In genomic region chr17:77765292-77765691, GRCh38 we compare ENCODE assay signal across 25 cellular contexts.
"Had no signal": no experiment of that assay in that cellular context is flagged by ENCODE, and none has a peak within 500 bp of the region (broad histone marks: within the 10 kb centered on the region; RNA-seq: fewer than 3 reads in every experiment).

No MANE protein-coding gene starts in this region.

- H2AFZ ChIP-seq: hepatocyte had no signal

- H3K27ac ChIP-seq: colonic mucosa, epithelial cell of prostate, esophagus squamous epithelium, gastrocnemius medialis, heart left ventricle, hepatocyte, left lung, lower lobe of right lung had no signal

- H3K4me3 ChIP-seq: colonic mucosa, esophagus squamous epithelium, gastrocnemius medialis, heart left ventricle, hepatocyte, left lung, lower lobe of right lung, mucosa of descending colon had no signal

- FAIRE-seq: endometrium, kidney had no signal

- H3K27me3 ChIP-seq: colonic mucosa, gastrocnemius medialis, heart left ventricle had no signal

- H3K79me2 ChIP-seq: hepatocyte had no signal

- DNase-seq: cerebellar nuclear complex; colonic mucosa; cortex of kidney; effector CD8-positive, alpha-beta T cell; effector memory CD8-positive, alpha-beta T cell; endodermal cell; erythroblast; esophagus squamous epithelium; foreskin fibroblast; foreskin melanocyte; gastrocnemius medialis; heart left ventricle; hypothalamus; immature natural killer cell; islet precursor cell; kidney; left cardiac atrium; left lung; left ventricle myocardium superior; lower lobe of right lung; mesenchymal stem cell; mucosa of descending colon had no signal

- H3K4me2 ChIP-seq: hepatocyte had no signal

- H3K36me3 ChIP-seq: colonic mucosa, esophagus squamous epithelium, gastrocnemius medialis, heart left ventricle, left lung, lower lobe of right lung had no signal

- H3K4me1 ChIP-seq: colonic mucosa, gastrocnemius medialis, heart left ventricle, left lung, lower lobe of right lung had no signal

- H3K9me3 ChIP-seq: colonic mucosa, esophagus squamous epithelium, gastrocnemius medialis, heart left ventricle, left lung, lower lobe of right lung, mucosa of descending colon had no signal
